8 cellular contexts compared by ENCODE assay signal in the genomic region with DNA sequence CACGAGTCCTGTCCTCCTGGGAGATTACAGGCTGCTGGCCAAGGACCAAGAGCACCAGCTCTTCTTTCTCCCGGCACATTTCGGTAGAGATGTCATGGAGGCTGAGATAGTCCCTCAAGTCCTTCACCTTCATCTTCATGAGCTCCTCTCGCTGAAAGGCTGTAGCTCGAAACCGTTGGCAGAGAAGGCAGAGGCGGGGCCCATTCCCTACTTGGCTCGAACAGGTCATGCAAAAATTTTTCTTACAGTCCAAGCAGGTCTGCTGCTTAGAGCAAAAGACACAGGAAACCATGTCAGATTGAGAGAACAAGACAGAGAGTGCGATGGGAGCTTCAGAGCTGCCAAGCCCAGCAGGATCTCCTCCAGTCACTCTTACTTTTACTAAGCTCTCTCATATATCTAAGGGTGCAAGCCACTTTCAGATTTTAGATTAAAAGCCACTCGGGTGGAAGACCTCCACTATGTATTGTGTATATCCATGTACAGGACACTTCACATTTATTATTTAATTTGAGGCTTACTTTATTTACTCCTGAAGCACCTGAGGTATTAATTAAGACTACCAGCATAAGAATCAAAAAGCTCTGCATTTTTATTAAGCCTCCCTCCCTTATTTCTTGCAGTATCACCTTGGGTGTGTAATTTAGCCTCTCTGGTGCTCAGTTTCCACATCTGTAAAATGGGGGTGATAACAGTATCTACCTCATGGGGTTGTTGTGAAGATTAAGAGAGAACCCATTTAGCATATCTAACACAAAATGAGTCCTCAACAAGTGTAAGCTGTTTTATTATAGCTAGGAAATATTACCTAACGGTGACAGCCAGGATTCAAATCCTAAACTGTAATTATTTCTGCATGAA. TPM values are rescaled to one million over a fixed set of nuclear protein-coding genes. Genes with fewer than 3 reads are reported as not detected.
DNase-seq lines count a peak whose midpoint lies in the region; ATAC-seq and TF ChIP-seq lines count a peak whose summit lies in the region.
"Had no signal": no experiment of that assay in that cellular context is flagged by ENCODE, and none has a peak within 500 bp of the region (broad histone marks: within the 10 kb centered on the region; RNA-seq: fewer than 3 reads in every experiment).

No MANE protein-coding gene starts in this region.

- ATAC-seq in stimulated activated memory B cell treated with anti-CD40 and anti-IgM and Interleukin-4, amounts not matched to agents 10 μg/mL and 1 μg/mL and 100 μg/mL, for 72 hours = no peak
- ATAC-seq in HG03159 (IDR thresholded peaks at IDR 0.05; ENCODE audit: unreplicated experiment) = no peak

- H3K4me2 ChIP-seq in hepatocyte = no peak overlapping the region

- H4K20me1 ChIP-seq in hepatocyte (ENCODE audit: insufficient read depth, poor library complexity, severe bottlenecking) = no peaks in the 10 kb centered on the region

- no peaks in the 10 kb centered on the region for H3K27me3 ChIP-seq in hepatocyte

- no peaks in the 10 kb centered on the region for H3K36me3 ChIP-seq in hepatocyte (replicated peaks; ENCODE audit: insufficient read depth, low read depth)

- intact Hi-C loops in activated T-helper 1 cell treated with anti-CD3 and anti-CD28 coated beads, Interleukin-12 subunit alpha, Interleukin-12 subunit beta, Interleukin-2, Interleukin-4 antibody, amounts not matched to agents 30 ng/mL and 10 ng/mL and 1 ng/mL, durations not matched to agents 14 hours and 24 hours and 36 hours (cut with micrococcal nuclease) = loop anchor here (1.0 to 5.0 kb wide), 5 partner anchors 23 to 98 kb away; a partner anchor contains a TSS

- no peak overlapping the region for H2AFZ ChIP-seq in hepatocyte

- no peaks in the 10 kb centered on the region for H3K79me2 ChIP-seq in hepatocyte

- peaks cover 12 to 16% (median 14%) of the 10 kb centered on the region in 3 donors for H3K4me1 Mint-ChIP-seq in IgD-negative memory B cell
- H3K4me1 Mint-ChIP-seq in activated T-helper 1 cell treated with anti-CD3 and anti-CD28 coated beads, Interleukin-12 subunit alpha, Interleukin-12 subunit beta, Interleukin-2, Interleukin-4 antibody, amounts not matched to agents 30 ng/mL and 10 ng/mL and 1 ng/mL, durations not matched to agents 14 hours and 24 hours and 36 hours (ENCODE audit: low read depth) = peaks cover 70% of the 10 kb centered on the region
- H3K4me1 Mint-ChIP-seq in stimulated activated memory B cell treated with anti-CD40 and anti-IgM and Interleukin-4, amounts not matched to agents 10 μg/mL and 1 μg/mL and 100 μg/mL, for 72 hours = peaks cover 10% of the 10 kb centered on the region

- DNase-seq in activated T-helper 1 cell treated with anti-CD3 and anti-CD28 coated beads, Interleukin-12 subunit alpha, Interleukin-12 subunit beta, Interleukin-2, Interleukin-4 antibody, amounts not matched to agents 30 ng/mL and 10 ng/mL and 1 ng/mL, durations not matched to agents 14 hours and 24 hours and 36 hours (ENCODE audit: low spot score) = no peak
- no peak for DNase-seq in hepatocyte (ENCODE audit: low spot score)
- no peak for DNase-seq in activated gamma-delta T cell (lab: John Stamatoyannopoulos, UW)
- DNase-seq in stimulated activated naive CD4-positive, alpha-beta T cell (lab: John Stamatoyannopoulos, UW) = no peak
- DNase-seq: NCI-H524 treated with DMSO at 0.1 percent for 48 hours had no signal

- peak overlapping the region in 1 of 4 donors; percentile 66 for H3K4me3 Mint-ChIP-seq in IgD-negative memory B cell
- H3K4me3 Mint-ChIP-seq in activated T-helper 1 cell treated with anti-CD3 and anti-CD28 coated beads, Interleukin-12 subunit alpha, Interleukin-12 subunit beta, Interleukin-2, Interleukin-4 antibody, amounts not matched to agents 30 ng/mL and 10 ng/mL and 1 ng/mL, durations not matched to agents 14 hours and 24 hours and 36 hours = peak overlapping the region; percentile 79
- no peak overlapping the region for H3K4me3 Mint-ChIP-seq in stimulated activated memory B cell treated with anti-CD40 and anti-IgM and Interleukin-4, amounts not matched to agents 10 μg/mL and 1 μg/mL and 100 μg/mL, for 72 hours

- H3K4me1 ChIP-seq in hepatocyte (ENCODE audit: insufficient read depth) = peaks cover 5% of the 10 kb centered on the region

- H3K4me3 ChIP-seq in hepatocyte = no peak overlapping the region

- no peaks in the 10 kb centered on the region for H3K9me3 Mint-ChIP-seq in IgD-negative memory B cell
- H3K9me3 Mint-ChIP-seq in activated T-helper 1 cell treated with anti-CD3 and anti-CD28 coated beads, Interleukin-12 subunit alpha, Interleukin-12 subunit beta, Interleukin-2, Interleukin-4 antibody, amounts not matched to agents 30 ng/mL and 10 ng/mL and 1 ng/mL, durations not matched to agents 14 hours and 24 hours and 36 hours = no peaks in the 10 kb centered on the region
- no peaks in the 10 kb centered on the region for H3K9me3 Mint-ChIP-seq in stimulated activated memory B cell treated with anti-CD40 and anti-IgM and Interleukin-4, amounts not matched to agents 10 μg/mL and 1 μg/mL and 100 μg/mL, for 72 hours

- H3K27me3 Mint-ChIP-seq in IgD-negative memory B cell = no peaks in the 10 kb centered on the region
- H3K27me3 Mint-ChIP-seq in activated T-helper 1 cell treated with anti-CD3 and anti-CD28 coated beads, Interleukin-12 subunit alpha, Interleukin-12 subunit beta, Interleukin-2, Interleukin-4 antibody, amounts not matched to agents 30 ng/mL and 10 ng/mL and 1 ng/mL, durations not matched to agents 14 hours and 24 hours and 36 hours (ENCODE audit: insufficient read depth) = no peaks in the 10 kb centered on the region
- no peaks in the 10 kb centered on the region for H3K27me3 Mint-ChIP-seq in stimulated activated memory B cell treated with anti-CD40 and anti-IgM and Interleukin-4, amounts not matched to agents 10 μg/mL and 1 μg/mL and 100 μg/mL, for 72 hours

- TF ChIP-seq CTCF in hepatocyte (IDR thresholded peaks at IDR 0.05; ENCODE audit: poor library complexity) = no peak

- H3K9me2 ChIP-seq in hepatocyte (replicated peaks; ENCODE audit: insufficient read depth) = no peaks in the 10 kb centered on the region

- peak overlapping the region; percentile 79 for H3K27ac ChIP-seq in hepatocyte

- peak overlapping the region in 2 of 3 donors; percentile 93 to 94 for H3K27ac Mint-ChIP-seq in IgD-negative memory B cell
- H3K27ac Mint-ChIP-seq in activated T-helper 1 cell treated with anti-CD3 and anti-CD28 coated beads, Interleukin-12 subunit alpha, Interleukin-12 subunit beta, Interleukin-2, Interleukin-4 antibody, amounts not matched to agents 30 ng/mL and 10 ng/mL and 1 ng/mL, durations not matched to agents 14 hours and 24 hours and 36 hours = peak overlapping the region; percentile 99
- H3K27ac Mint-ChIP-seq in stimulated activated memory B cell treated with anti-CD40 and anti-IgM and Interleukin-4, amounts not matched to agents 10 μg/mL and 1 μg/mL and 100 μg/mL, for 72 hours = peak overlapping the region; percentile 89

- no peaks in the 10 kb centered on the region for H3K36me3 Mint-ChIP-seq in IgD-negative memory B cell
- H3K36me3 Mint-ChIP-seq in activated T-helper 1 cell treated with anti-CD3 and anti-CD28 coated beads, Interleukin-12 subunit alpha, Interleukin-12 subunit beta, Interleukin-2, Interleukin-4 antibody, amounts not matched to agents 30 ng/mL and 10 ng/mL and 1 ng/mL, durations not matched to agents 14 hours and 24 hours and 36 hours (ENCODE audit: low read depth) = peaks cover 53% of the 10 kb centered on the region
- H3K36me3 Mint-ChIP-seq in stimulated activated memory B cell treated with anti-CD40 and anti-IgM and Interleukin-4, amounts not matched to agents 10 μg/mL and 1 μg/mL and 100 μg/mL, for 72 hours = peaks cover 31% of the 10 kb centered on the region

- no peaks in the 10 kb centered on the region for H3K9me3 ChIP-seq in hepatocyte (ENCODE audit: low read depth)

- WGBS in hepatocyte (ENCODE audit: low lambda C conversion rate, missing lambda C conversion rate) = 97% methylated on average over 11 of the region's 11 CpGs

RNA-seq across cellular contexts. Expression of a gene that starts 41.4 kb away (rescaled TPM):
- polyA plus RNA-seq in IgD-negative memory B cell = 15.2 TPM
- total RNA-seq in activated T-helper 1 cell treated with anti-CD3 and anti-CD28 coated beads, Interleukin-12 subunit alpha, Interleukin-12 subunit beta, Interleukin-2, Interleukin-4 antibody, amounts not matched to agents 30 ng/mL and 10 ng/mL and 1 ng/mL, durations not matched to agents 14 hours and 24 hours and 36 hours = 70.9 and 75.2 TPM in 2 replicates
- 29.4 and 31.6 TPM in 2 replicates for total RNA-seq in hepatocyte
- 15.7 and 18.0 TPM in 2 replicates for polyA plus RNA-seq in hepatocyte

RNA-seq across cellular contexts. Expression of a gene that starts 41.8 kb away (rescaled TPM):
- polyA plus RNA-seq in IgD-negative memory B cell (28.9 TPM), hepatocyte (12.9 and 14.0 TPM in 2 replicates)
- total RNA-seq in activated T-helper 1 cell treated with anti-CD3 and anti-CD28 coated beads, Interleukin-12 subunit alpha, Interleukin-12 subunit beta, Interleukin-2, Interleukin-4 antibody, amounts not matched to agents 30 ng/mL and 10 ng/mL and 1 ng/mL, durations not matched to agents 14 hours and 24 hours and 36 hours = 28.1 and 28.2 TPM in 2 replicates
- total RNA-seq in hepatocyte = 22.7 and 22.9 TPM in 2 replicates
